Comparison of ENCODE assay signal across 2 cellular contexts in the genomic region with DNA sequence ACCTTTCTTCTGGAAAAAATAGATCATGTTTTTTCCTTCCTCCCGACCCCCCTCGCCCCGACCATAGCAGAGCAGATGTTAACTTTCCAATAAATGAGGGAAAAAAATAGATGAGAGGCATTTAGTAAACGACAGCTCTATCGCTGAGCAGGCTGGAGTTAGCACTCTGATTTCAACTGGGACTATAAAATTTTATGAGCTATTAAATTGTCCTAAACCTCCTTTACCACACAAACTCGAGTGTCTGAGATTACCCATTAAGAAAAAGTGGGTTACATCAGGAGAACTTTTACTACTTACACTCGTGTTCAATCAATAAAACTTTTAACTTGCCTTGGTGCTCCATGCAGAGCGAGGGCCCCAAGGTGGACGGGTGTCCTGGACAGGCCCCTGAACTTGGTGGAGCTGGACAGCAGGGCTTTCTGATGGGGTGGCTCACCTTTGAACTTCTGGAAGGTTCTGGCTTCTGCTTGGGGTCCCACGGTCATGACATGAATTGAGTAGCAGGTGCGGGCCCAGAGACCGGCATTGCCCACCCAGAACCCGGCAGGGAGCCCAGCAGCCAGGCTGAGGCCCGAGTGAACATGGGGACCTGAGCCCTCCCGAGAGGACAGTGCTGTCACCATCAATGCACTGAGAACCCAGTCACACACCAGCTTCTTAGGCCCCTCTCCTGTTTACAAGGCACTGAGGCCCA.
TF ChIP-seq lines count a peak whose summit lies in the region.

No MANE protein-coding gene starts in this region.

TF ChIP-seq in liver, 16 proteins besides CTCF, POLR2A, EP300 and RAD21:
- TF ChIP-seq, protein P1, sequence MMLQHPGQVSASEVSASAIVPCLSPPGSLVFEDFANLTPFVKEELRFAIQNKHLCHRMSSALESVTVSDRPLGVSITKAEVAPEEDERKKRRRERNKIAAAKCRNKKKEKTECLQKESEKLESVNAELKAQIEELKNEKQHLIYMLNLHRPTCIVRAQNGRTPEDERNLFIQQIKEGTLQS (IDR thresholded peaks at IDR 0.05): no peak
- TF ChIP-seq TAF1 (conservative IDR thresholded peaks at IDR 0.05): no peak
- TF ChIP-seq RXRA (IDR thresholded peaks at IDR 0.05): peak in 1 of 2 donors; percentile 1
- no peak for TF ChIP-seq YY1 (IDR thresholded peaks at IDR 0.05)
- TF ChIP-seq FOXA2 (IDR thresholded peaks at IDR 0.05): no peak
- no peak for TF ChIP-seq HNF4G (IDR thresholded peaks at IDR 0.05)
TF ChIP-seq in liver: peak in this region for 1.

TF ChIP-seq in HepG2, 621 proteins besides CTCF, POLR2A, EP300 and RAD21:
- no peak for TF ChIP-seq ZNF7 (CRISPR knock-in tag; IDR thresholded peaks at IDR 0.05)
- no peak for TF ChIP-seq HCFC1 (IDR thresholded peaks at IDR 0.05; ENCODE audit: low read depth, low read length)
- no peak for TF ChIP-seq MLLT10 (CRISPR knock-in tag; IDR thresholded peaks at IDR 0.05)
- TF ChIP-seq, protein P2, sequence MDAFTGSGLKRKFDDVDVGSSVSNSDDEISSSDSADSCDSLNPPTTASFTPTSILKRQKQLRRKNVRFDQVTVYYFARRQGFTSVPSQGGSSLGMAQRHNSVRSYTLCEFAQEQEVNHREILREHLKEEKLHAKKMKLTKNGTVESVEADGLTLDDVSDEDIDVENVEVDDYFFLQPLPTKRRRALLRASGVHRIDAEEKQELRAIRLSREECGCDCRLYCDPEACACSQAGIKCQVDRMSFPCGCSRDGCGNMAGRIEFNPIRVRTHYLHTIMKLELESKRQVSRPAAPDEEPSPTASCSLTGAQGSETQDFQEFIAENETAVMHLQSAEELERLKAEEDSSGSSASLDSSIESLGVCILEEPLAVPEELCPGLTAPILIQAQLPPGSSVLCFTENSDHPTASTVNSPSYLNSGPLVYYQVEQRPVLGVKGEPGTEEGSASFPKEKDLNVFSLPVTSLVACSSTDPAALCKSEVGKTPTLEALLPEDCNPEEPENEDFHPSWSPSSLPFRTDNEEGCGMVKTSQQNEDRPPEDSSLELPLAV (CRISPR knock-in tag; conservative IDR thresholded peaks at IDR 0.05; ENCODE audit: low read depth): no peak
- no peak for TF ChIP-seq ZNF143 (CRISPR knock-in tag; IDR thresholded peaks at IDR 0.05)
- no peak for TF ChIP-seq ARHGAP35 (CRISPR knock-in tag; IDR thresholded peaks at IDR 0.05; ENCODE audit: borderline replicate concordance)
- TF ChIP-seq ATF1 (CRISPR knock-in tag; IDR thresholded peaks at IDR 0.05): no peak
- TF ChIP-seq, protein P3, sequence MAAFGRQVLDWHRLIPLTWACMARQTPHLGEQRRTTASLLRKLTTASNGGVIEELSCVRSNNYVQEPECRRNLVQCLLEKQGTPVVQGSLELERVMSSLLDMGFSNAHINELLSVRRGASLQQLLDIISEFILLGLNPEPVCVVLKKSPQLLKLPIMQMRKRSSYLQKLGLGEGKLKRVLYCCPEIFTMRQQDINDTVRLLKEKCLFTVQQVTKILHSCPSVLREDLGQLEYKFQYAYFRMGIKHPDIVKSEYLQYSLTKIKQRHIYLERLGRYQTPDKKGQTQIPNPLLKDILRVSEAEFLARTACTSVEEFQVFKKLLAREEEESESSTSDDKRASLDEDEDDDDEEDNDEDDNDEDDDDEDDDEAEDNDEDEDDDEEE (CRISPR knock-in tag; IDR thresholded peaks at IDR 0.05): no peak
- TF ChIP-seq, protein P4, sequence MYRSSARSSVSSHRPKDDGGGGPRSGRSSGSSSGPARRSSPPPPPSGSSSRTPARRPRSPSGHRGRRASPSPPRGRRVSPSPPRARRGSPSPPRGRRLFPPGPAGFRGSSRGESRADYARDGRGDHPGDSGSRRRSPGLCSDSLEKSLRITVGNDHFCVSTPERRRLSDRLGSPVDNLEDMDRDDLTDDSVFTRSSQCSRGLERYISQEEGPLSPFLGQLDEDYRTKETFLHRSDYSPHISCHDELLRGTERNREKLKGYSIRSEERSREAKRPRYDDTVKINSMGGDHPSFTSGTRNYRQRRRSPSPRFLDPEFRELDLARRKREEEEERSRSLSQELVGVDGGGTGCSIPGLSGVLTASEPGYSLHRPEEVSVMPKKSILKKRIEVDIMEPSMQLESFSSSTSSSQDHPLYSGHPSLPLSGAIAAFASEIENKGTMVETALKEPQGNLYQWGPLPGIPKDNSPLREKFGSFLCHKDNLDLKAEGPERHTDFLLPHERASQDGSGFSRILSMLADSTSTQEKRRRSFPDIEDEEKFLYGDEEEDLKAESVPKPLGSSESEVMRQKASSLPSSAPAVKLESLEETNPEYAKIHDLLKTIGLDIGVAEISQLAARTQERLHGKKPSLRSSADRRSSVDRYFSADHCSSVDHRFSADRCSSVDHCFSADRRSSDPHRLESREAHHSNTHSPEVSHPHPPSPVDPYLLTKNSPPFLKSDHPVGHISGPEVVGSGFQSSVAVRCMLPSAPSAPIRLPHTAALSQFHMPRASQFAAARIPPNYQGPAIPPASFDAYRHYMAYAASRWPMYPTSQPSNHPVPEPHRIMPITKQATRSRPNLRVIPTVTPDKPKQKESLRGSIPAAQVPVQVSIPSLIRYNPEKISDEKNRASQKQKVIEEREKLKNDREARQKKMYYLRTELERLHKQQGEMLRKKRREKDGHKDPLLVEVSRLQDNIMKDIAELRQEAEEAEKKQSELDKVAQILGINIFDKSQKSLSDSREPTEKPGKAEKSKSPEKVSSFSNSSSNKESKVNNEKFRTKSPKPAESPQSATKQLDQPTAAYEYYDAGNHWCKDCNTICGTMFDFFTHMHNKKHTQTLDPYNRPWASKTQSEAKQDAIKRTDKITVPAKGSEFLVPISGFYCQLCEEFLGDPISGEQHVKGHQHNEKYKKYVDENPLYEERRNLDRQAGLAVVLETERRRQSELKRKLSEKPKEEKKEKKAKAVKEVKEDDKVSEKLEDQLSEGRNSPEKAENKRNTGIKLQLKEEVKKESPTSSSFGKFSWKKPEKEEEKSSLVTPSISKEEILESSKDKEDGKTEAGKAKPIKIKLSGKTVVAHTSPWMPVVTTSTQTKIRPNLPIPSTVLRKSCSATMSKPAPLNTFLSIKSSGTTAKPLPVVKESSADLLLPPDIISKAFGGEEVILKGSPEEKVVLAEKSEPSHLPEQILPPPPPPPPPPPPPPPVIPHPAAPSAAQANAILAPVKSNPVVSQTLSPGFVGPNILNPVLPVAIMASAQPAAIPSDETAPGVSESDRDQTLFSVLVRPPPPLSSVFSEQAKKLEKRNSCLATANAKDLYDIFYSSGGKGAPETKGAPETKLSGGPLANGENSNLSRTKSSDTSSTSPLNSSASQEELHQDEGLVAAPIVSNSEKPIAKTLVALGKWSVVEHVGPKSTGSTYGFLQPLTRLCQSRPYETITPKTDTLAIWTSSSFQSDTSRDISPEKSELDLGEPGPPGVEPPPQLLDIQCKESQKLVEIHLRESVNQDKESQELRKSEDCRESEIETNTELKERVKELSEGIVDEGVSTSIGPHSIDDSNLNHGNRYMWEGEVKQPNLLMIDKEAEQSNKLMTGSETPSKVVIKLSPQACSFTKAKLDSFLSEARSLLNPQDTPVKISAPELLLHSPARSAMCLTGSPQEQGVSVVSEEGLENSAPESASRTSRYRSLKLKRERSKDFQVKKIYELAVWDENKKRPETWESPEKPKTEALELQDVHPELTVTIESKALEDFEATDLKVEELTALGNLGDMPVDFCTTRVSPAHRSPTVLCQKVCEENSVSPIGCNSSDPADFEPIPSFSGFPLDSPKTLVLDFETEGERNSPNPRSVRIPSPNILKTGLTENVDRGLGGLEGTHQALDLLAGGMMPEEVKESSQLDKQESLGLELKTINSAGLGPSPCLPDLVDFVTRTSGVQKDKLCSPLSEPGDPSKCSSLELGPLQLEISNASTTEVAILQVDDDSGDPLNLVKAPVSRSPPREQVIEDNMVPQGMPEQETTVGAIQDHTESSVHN (CRISPR knock-in tag; IDR thresholded peaks at IDR 0.05): no peak
- TF ChIP-seq ZIK1 (CRISPR knock-in tag; IDR thresholded peaks at IDR 0.05; ENCODE audit: borderline replicate concordance, low read depth): no peak
- TF ChIP-seq, protein P5, sequence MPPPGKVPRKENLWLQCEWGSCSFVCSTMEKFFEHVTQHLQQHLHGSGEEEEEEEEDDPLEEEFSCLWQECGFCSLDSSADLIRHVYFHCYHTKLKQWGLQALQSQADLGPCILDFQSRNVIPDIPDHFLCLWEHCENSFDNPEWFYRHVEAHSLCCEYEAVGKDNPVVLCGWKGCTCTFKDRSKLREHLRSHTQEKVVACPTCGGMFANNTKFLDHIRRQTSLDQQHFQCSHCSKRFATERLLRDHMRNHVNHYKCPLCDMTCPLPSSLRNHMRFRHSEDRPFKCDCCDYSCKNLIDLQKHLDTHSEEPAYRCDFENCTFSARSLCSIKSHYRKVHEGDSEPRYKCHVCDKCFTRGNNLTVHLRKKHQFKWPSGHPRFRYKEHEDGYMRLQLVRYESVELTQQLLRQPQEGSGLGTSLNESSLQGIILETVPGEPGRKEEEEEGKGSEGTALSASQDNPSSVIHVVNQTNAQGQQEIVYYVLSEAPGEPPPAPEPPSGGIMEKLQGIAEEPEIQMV (CRISPR knock-in tag; IDR thresholded peaks at IDR 0.05; ENCODE audit: low read depth): no peak
- TF ChIP-seq JUND (CRISPR knock-in tag; IDR thresholded peaks at IDR 0.05): no peak
- no peak for TF ChIP-seq ZBTB20 (CRISPR knock-in tag; IDR thresholded peaks at IDR 0.05; ENCODE audit: borderline replicate concordance, low read depth)
- TF ChIP-seq, protein P6, sequence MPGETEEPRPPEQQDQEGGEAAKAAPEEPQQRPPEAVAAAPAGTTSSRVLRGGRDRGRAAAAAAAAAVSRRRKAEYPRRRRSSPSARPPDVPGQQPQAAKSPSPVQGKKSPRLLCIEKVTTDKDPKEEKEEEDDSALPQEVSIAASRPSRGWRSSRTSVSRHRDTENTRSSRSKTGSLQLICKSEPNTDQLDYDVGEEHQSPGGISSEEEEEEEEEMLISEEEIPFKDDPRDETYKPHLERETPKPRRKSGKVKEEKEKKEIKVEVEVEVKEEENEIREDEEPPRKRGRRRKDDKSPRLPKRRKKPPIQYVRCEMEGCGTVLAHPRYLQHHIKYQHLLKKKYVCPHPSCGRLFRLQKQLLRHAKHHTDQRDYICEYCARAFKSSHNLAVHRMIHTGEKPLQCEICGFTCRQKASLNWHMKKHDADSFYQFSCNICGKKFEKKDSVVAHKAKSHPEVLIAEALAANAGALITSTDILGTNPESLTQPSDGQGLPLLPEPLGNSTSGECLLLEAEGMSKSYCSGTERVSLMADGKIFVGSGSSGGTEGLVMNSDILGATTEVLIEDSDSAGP (CRISPR knock-in tag; IDR thresholded peaks at IDR 0.05; ENCODE audit: borderline replicate concordance): no peak
- TF ChIP-seq JDP2 (CRISPR knock-in tag; IDR thresholded peaks at IDR 0.05; ENCODE audit: borderline replicate concordance): no peak
